ENCODE assay signal across 1 cellular context in genomic region chr13:84455143-84455905, GRCh38.
TF ChIP-seq lines count a peak whose summit lies in the region.

No MANE protein-coding gene starts in this region.

TF ChIP-seq in HCT116, 20 proteins besides CTCF, POLR2A, EP300 and RAD21 (continued from another document):
- TF ChIP-seq, protein P1, sequence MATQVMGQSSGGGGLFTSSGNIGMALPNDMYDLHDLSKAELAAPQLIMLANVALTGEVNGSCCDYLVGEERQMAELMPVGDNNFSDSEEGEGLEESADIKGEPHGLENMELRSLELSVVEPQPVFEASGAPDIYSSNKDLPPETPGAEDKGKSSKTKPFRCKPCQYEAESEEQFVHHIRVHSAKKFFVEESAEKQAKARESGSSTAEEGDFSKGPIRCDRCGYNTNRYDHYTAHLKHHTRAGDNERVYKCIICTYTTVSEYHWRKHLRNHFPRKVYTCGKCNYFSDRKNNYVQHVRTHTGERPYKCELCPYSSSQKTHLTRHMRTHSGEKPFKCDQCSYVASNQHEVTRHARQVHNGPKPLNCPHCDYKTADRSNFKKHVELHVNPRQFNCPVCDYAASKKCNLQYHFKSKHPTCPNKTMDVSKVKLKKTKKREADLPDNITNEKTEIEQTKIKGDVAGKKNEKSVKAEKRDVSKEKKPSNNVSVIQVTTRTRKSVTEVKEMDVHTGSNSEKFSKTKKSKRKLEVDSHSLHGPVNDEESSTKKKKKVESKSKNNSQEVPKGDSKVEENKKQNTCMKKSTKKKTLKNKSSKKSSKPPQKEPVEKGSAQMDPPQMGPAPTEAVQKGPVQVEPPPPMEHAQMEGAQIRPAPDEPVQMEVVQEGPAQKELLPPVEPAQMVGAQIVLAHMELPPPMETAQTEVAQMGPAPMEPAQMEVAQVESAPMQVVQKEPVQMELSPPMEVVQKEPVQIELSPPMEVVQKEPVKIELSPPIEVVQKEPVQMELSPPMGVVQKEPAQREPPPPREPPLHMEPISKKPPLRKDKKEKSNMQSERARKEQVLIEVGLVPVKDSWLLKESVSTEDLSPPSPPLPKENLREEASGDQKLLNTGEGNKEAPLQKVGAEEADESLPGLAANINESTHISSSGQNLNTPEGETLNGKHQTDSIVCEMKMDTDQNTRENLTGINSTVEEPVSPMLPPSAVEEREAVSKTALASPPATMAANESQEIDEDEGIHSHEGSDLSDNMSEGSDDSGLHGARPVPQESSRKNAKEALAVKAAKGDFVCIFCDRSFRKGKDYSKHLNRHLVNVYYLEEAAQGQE (IDR thresholded peaks at IDR 0.05; ENCODE audit: low read depth): no peak
- TF ChIP-seq EGR1 (IDR thresholded peaks at IDR 0.05; ENCODE audit: low read depth): no peak
- TF ChIP-seq ZFX (IDR thresholded peaks at IDR 0.05): no peak
- TF ChIP-seq, protein P2, sequence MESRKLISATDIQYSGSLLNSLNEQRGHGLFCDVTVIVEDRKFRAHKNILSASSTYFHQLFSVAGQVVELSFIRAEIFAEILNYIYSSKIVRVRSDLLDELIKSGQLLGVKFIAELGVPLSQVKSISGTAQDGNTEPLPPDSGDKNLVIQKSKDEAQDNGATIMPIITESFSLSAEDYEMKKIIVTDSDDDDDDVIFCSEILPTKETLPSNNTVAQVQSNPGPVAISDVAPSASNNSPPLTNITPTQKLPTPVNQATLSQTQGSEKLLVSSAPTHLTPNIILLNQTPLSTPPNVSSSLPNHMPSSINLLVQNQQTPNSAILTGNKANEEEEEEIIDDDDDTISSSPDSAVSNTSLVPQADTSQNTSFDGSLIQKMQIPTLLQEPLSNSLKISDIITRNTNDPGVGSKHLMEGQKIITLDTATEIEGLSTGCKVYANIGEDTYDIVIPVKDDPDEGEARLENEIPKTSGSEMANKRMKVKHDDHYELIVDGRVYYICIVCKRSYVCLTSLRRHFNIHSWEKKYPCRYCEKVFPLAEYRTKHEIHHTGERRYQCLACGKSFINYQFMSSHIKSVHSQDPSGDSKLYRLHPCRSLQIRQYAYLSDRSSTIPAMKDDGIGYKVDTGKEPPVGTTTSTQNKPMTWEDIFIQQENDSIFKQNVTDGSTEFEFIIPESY (IDR thresholded peaks at IDR 0.05; ENCODE audit: extremely low read depth, insufficient replicate concordance, low read length): no peak
- TF ChIP-seq, protein P3, sequence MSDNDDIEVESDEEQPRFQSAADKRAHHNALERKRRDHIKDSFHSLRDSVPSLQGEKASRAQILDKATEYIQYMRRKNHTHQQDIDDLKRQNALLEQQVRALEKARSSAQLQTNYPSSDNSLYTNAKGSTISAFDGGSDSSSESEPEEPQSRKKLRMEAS (IDR thresholded peaks at IDR 0.05): no peak
- TF ChIP-seq, protein P4, sequence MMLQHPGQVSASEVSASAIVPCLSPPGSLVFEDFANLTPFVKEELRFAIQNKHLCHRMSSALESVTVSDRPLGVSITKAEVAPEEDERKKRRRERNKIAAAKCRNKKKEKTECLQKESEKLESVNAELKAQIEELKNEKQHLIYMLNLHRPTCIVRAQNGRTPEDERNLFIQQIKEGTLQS (IDR thresholded peaks at IDR 0.05): no peak
- TF ChIP-seq FOSL1 (IDR thresholded peaks at IDR 0.05; ENCODE audit: low read depth): no peak
- TF ChIP-seq ELF1 (IDR thresholded peaks at IDR 0.05; ENCODE audit: borderline replicate concordance, low read depth): no peak
- no peak for TF ChIP-seq ZNF274 (IDR thresholded peaks at IDR 0.05; ENCODE audit: low read depth, low read length)
- no peak for TF ChIP-seq POLR2AphosphoS5 (IDR thresholded peaks at IDR 0.05; ENCODE audit: low read depth, low read length)
- TF ChIP-seq SP1 (IDR thresholded peaks at IDR 0.05; ENCODE audit: low read depth): no peak
- TF ChIP-seq EZH2 (IDR thresholded peaks at IDR 0.05): no peak
- TF ChIP-seq CEBPB (IDR thresholded peaks at IDR 0.05; ENCODE audit: low read depth): no peak
- no peak for TF ChIP-seq EZH2phosphoT487 (IDR thresholded peaks at IDR 0.05; ENCODE audit: borderline replicate concordance)
- TF ChIP-seq YY1 (IDR thresholded peaks at IDR 0.05; ENCODE audit: extremely low read depth, insufficient replicate concordance, low read depth, low read length): no peak
